8 cellular contexts compared by ENCODE assay signal in genomic region chr16:30065112-30065942, GRCh38. TPM values are rescaled to one million over a fixed set of nuclear protein-coding genes. Genes with fewer than 3 reads are reported as not detected.
DNase-seq lines count a peak whose midpoint lies in the region; ATAC-seq and TF ChIP-seq lines count a peak whose summit lies in the region.

ALDOA (plus strand) TSS chr16:30065760; CDS start chr16:30066898, 1,138 bp downstream.

- no peaks in the 10 kb centered on the region for H3K9me3 Mint-ChIP-seq in activated T-helper 2 cell treated with anti-CD3 and anti-CD28 coated beads, Interferon-gamma antibody, Interleukin-2, Interleukin-4, amounts not matched to agents 10 μg/mL and 5 μg/mL and 100 μg/mL, durations not matched to agents 14 hours and 24 hours and 36 hours
- H3K9me3 Mint-ChIP-seq in natural killer cell treated with Interleukin-12 subunit alpha and Interleukin-12 subunit beta and Interleukin-15 and Interleukin-18, amount 100 ng/mL, for 72 hours = no peaks in the 10 kb centered on the region

- H3K27me3 ChIP-seq in RWPE2 (ENCODE audit: insufficient read depth, poor library complexity, severe bottlenecking) = no peaks in the 10 kb centered on the region

- peak; percentile 88 for ATAC-seq in RWPE2 (ENCODE audit: low read depth)
- peak; percentile 93 to 94 for ATAC-seq in natural killer cell treated with Interleukin-12 subunit alpha and Interleukin-12 subunit beta and Interleukin-15 and Interleukin-18, amount 100 ng/mL, for 72 hours
- peak; percentile 89 for ATAC-seq in stimulated activated naive CD8-positive, alpha-beta T cell treated with anti-CD3 and anti-CD28 coated beads, Interleukin-15, Interleukin-2, amounts not matched to agents 100 U/mL and 50 U/mL, for 24 hours

- peaks cover 60% of the 10 kb centered on the region for H3K36me3 Mint-ChIP-seq in activated T-helper 2 cell treated with anti-CD3 and anti-CD28 coated beads, Interferon-gamma antibody, Interleukin-2, Interleukin-4, amounts not matched to agents 10 μg/mL and 5 μg/mL and 100 μg/mL, durations not matched to agents 14 hours and 24 hours and 36 hours (ENCODE audit: low read depth)
- peaks cover 10% of the 10 kb centered on the region for H3K36me3 Mint-ChIP-seq in natural killer cell treated with Interleukin-12 subunit alpha and Interleukin-12 subunit beta and Interleukin-15 and Interleukin-18, amount 100 ng/mL, for 72 hours

- TF ChIP-seq CTCF in RWPE2 (IDR thresholded peaks at IDR 0.05; ENCODE audit: poor library complexity, severe bottlenecking) (no peak), fibroblast of mammary gland (conservative IDR thresholded peaks at IDR 0.05; ENCODE audit: control insufficient read depth, insufficient read depth, low read depth, low read length) (no peak)

- H3K27ac ChIP-seq in RWPE2 (ENCODE audit: poor library complexity, severe bottlenecking) = peak within 1 kb of the TSS; percentile 93

- peak within 1 kb of the TSS; percentile 99 for H3K27ac Mint-ChIP-seq in activated T-helper 2 cell treated with anti-CD3 and anti-CD28 coated beads, Interferon-gamma antibody, Interleukin-2, Interleukin-4, amounts not matched to agents 10 μg/mL and 5 μg/mL and 100 μg/mL, durations not matched to agents 14 hours and 24 hours and 36 hours
- H3K27ac Mint-ChIP-seq in natural killer cell treated with Interleukin-12 subunit alpha and Interleukin-12 subunit beta and Interleukin-15 and Interleukin-18, amount 100 ng/mL, for 72 hours = peak within 1 kb of the TSS; percentile 98

- intact Hi-C loops in activated T-helper 2 cell treated with anti-CD3 and anti-CD28 coated beads, Interferon-gamma antibody, Interleukin-2, Interleukin-4, amounts not matched to agents 10 μg/mL and 5 μg/mL and 100 μg/mL, durations not matched to agents 14 hours and 24 hours and 36 hours (cut with micrococcal nuclease) = loop anchor here (1.0 to 10.0 kb wide), 3 partner anchors 12 to 289 kb away; partner anchors contain the start of gene CD2BP2

- peaks cover 12% of the 10 kb centered on the region for H3K4me1 ChIP-seq in RWPE2 (ENCODE audit: insufficient read depth, poor library complexity, severe bottlenecking)

- peak within 1 kb of the TSS; percentile 100 for H3K4me3 Mint-ChIP-seq in activated T-helper 2 cell treated with anti-CD3 and anti-CD28 coated beads, Interferon-gamma antibody, Interleukin-2, Interleukin-4, amounts not matched to agents 10 μg/mL and 5 μg/mL and 100 μg/mL, durations not matched to agents 14 hours and 24 hours and 36 hours (ENCODE audit: low read depth)
- H3K4me3 Mint-ChIP-seq in natural killer cell treated with Interleukin-12 subunit alpha and Interleukin-12 subunit beta and Interleukin-15 and Interleukin-18, amount 100 ng/mL, for 72 hours = peak within 1 kb of the TSS; percentile 97

- DNase-seq in Daoy (ENCODE audit: low read depth) (peak; percentile 99), GOT3 (lab: John Stamatoyannopoulos, UW) (peak; percentile 98), LoVo (ENCODE audit: low spot score) (peak; percentile 97), RWPE2 (ENCODE audit: low spot score) (peak; percentile 99), fibroblast of mammary gland (ENCODE audit: low read depth) (peak; percentile 98)
- DNase-seq in activated T-helper 2 cell treated with anti-CD3 and anti-CD28 coated beads, Interferon-gamma antibody, Interleukin-2, Interleukin-4, amounts not matched to agents 10 μg/mL and 5 μg/mL and 100 μg/mL, durations not matched to agents 14 hours and 24 hours and 36 hours (ENCODE audit: low spot score) = peak; percentile 95
- peak; percentile 99 for DNase-seq in natural killer cell treated with Interleukin-12 subunit alpha and Interleukin-12 subunit beta and Interleukin-15 and Interleukin-18, amount 100 ng/mL, for 72 hours (ENCODE audit: low spot score)
- DNase-seq in stimulated activated naive CD8-positive, alpha-beta T cell treated with anti-CD3 and anti-CD28 coated beads, Interleukin-15, Interleukin-2, amounts not matched to agents 100 U/mL and 50 U/mL, for 24 hours = peak; percentile 99

- no peaks in the 10 kb centered on the region for H3K27me3 Mint-ChIP-seq in activated T-helper 2 cell treated with anti-CD3 and anti-CD28 coated beads, Interferon-gamma antibody, Interleukin-2, Interleukin-4, amounts not matched to agents 10 μg/mL and 5 μg/mL and 100 μg/mL, durations not matched to agents 14 hours and 24 hours and 36 hours (ENCODE audit: low read depth)
- H3K27me3 Mint-ChIP-seq in natural killer cell treated with Interleukin-12 subunit alpha and Interleukin-12 subunit beta and Interleukin-15 and Interleukin-18, amount 100 ng/mL, for 72 hours = no peaks in the 10 kb centered on the region

- H3K4me3 ChIP-seq in RWPE2 (ENCODE audit: severe bottlenecking) (peak within 1 kb of the TSS; percentile 82), fibroblast of mammary gland (ENCODE audit: control insufficient read depth, low read depth, low read length) (peak within 1 kb of the TSS; percentile 97)

- peaks cover 47% of the 10 kb centered on the region for H3K36me3 ChIP-seq in RWPE2 (ENCODE audit: low read depth)

- H3K4me1 Mint-ChIP-seq in activated T-helper 2 cell treated with anti-CD3 and anti-CD28 coated beads, Interferon-gamma antibody, Interleukin-2, Interleukin-4, amounts not matched to agents 10 μg/mL and 5 μg/mL and 100 μg/mL, durations not matched to agents 14 hours and 24 hours and 36 hours (ENCODE audit: low read depth) = peaks cover 30% of the 10 kb centered on the region
- peaks cover 25 to 35% of the 10 kb centered on the region in 2 donors for H3K4me1 Mint-ChIP-seq in natural killer cell treated with Interleukin-12 subunit alpha and Interleukin-12 subunit beta and Interleukin-15 and Interleukin-18, amount 100 ng/mL, for 72 hours (ENCODE audit: low read depth in 2 of 2)

- H3K9me3 ChIP-seq in RWPE2 (ENCODE audit: severe bottlenecking) = no peaks in the 10 kb centered on the region

RNA-seq across cellular contexts. Expression of gene ALDOA, which starts in this region (rescaled TPM):
- total RNA-seq in Daoy (2014; rRNA removed; shearing (Covaris generic)) = 781 and 887 TPM in 2 replicates
- total RNA-seq in activated T-helper 2 cell treated with anti-CD3 and anti-CD28 coated beads, Interferon-gamma antibody, Interleukin-2, Interleukin-4, amounts not matched to agents 10 μg/mL and 5 μg/mL and 100 μg/mL, durations not matched to agents 14 hours and 24 hours and 36 hours = 2,017 and 2,037 TPM in 2 replicates
- total RNA-seq in natural killer cell treated with Interleukin-12 subunit alpha and Interleukin-12 subunit beta and Interleukin-15 and Interleukin-18, amount 100 ng/mL, for 72 hours = 1,000 to 10,000 TPM; 1,789 to 1,983 TPM

Comparison
In these comparisons a context has a peak if more than half of its experiments do, and no peak if none do; other contexts are left out.
1. Peak in every context shown above with its lines: DNase-seq, ATAC-seq, H3K4me3 ChIP-seq and H3K27ac ChIP-seq.